14 cellular contexts compared by ENCODE assay signal in genomic region chr22:38452373-38453064, GRCh38. TPM values are rescaled to one million over a fixed set of nuclear protein-coding genes. Genes with fewer than 3 reads are reported as not detected.
A peak's percentile ranks its signal among the peaks of the same experiment; 100 is the strongest.
DNase-seq lines count a peak whose midpoint lies in the region; ATAC-seq and TF ChIP-seq lines count a peak whose summit lies in the region.
"Had no signal": no experiment of that assay in that cellular context is flagged by ENCODE, and none has a peak within 500 bp of the region (broad histone marks: within the 10 kb centered on the region; RNA-seq: fewer than 3 reads in every experiment).

No MANE protein-coding gene starts in this region.

- H3K14ac ChIP-seq in neuronal stem cell (ENCODE audit: low read length) = no peak overlapping the region

- no peaks in the 10 kb centered on the region for H3K9me3 Mint-ChIP-seq in mesothelial cell of epicardium

- H3K23ac ChIP-seq in neuronal stem cell (ENCODE audit: low read depth, low read length, poor library complexity) = peak overlapping the region; percentile 32

- peaks cover 5% of the 10 kb centered on the region for H3K79me1 ChIP-seq in neuronal stem cell (ENCODE audit: low read depth, low read length)

- peaks cover 29% of the 10 kb centered on the region for H3K4me1 Mint-ChIP-seq in mesothelial cell of epicardium

- no peak overlapping the region for H3K4me2 ChIP-seq in neuronal stem cell (ENCODE audit: insufficient read depth, low read length, poor library complexity, severe bottlenecking)
- H3K4me2 ChIP-seq: BLaER1 had no signal

- WGBS in gastroesophageal sphincter (ENCODE audit: low coverage in 1 of 2), 2 donors = 45% methylated on average over 5 of the region's 25 CpGs; no CpG with 5 or more reads in 1 of the 2 donors
- WGBS in neuronal stem cell (ENCODE audit: extremely low coverage in 2 of 2, insufficient read length in 2 of 2, insufficient replicate concordance in 1 of 2), 2 donors = no CpG with 5 or more reads among the region's 25 CpGs

- H3K27me3 ChIP-seq in gastroesophageal sphincter (peaks cover 90% of the 10 kb centered on the region), neuronal stem cell (ENCODE audit: control insufficient read depth in 3 of 3, insufficient read depth in 3 of 3, low read depth in 1 of 3, low read length in 3 of 3) (peaks cover 7 to 33% (median 23%) of the 10 kb centered on the region in 3 experiments)

- H3K27ac ChIP-seq in gastroesophageal sphincter (no peak overlapping the region), neuronal stem cell (replicated peaks; ENCODE audit: low read length) (no peak overlapping the region)
- H3K27ac ChIP-seq: BLaER1 had no signal

- TF ChIP-seq CTCF in gastroesophageal sphincter (IDR thresholded peaks at IDR 0.05) (no peak), mesothelial cell of epicardium (IDR thresholded peaks at IDR 0.05; ENCODE audit: unreplicated experiment) (no peak)

- H3K9ac ChIP-seq in neuronal stem cell (ENCODE audit: low read depth, low read length, poor library complexity) = no peak overlapping the region
- H3K9ac ChIP-seq: BLaER1 had no signal

- peak overlapping the region; percentile 57 for H2AK5ac ChIP-seq in neuronal stem cell (ENCODE audit: low read depth, low read length)

- TF ChIP-seq EP300 in gastroesophageal sphincter (IDR thresholded peaks at IDR 0.05) = no peak

- H3K18ac ChIP-seq in neuronal stem cell (ENCODE audit: low read length) = peak overlapping the region; percentile 77

- H3K27me3 Mint-ChIP-seq in mesothelial cell of epicardium (ENCODE audit: low read depth) = peaks cover 53% of the 10 kb centered on the region

- no peak for TF ChIP-seq POLR2A in gastroesophageal sphincter (IDR thresholded peaks at IDR 0.05)

- no peak overlapping the region for H2BK120ac ChIP-seq in neuronal stem cell (ENCODE audit: low read depth, low read length)

- no peak overlapping the region for H3K27ac Mint-ChIP-seq in mesothelial cell of epicardium

- H3K4me1 ChIP-seq in gastroesophageal sphincter (peaks cover 0 to 28% (median 8%) of the 10 kb centered on the region in 3 donors), neuronal stem cell (ENCODE audit: control insufficient read depth in 2 of 2, insufficient read depth in 1 of 2, low read depth in 1 of 2, low read length in 2 of 2) (peaks cover 23 to 28% of the 10 kb centered on the region in 2 donors)

- H3K36me3 Mint-ChIP-seq in mesothelial cell of epicardium = no peaks in the 10 kb centered on the region

- H2BK5ac ChIP-seq in neuronal stem cell (ENCODE audit: low read length) = no peak overlapping the region

- H4K91ac ChIP-seq in neuronal stem cell (ENCODE audit: low read depth, low read length, poor library complexity) = no peak overlapping the region

- H3K36me3 ChIP-seq in gastroesophageal sphincter (no peaks in the 10 kb centered on the region), neuronal stem cell (replicated peaks in 1 of 2; ENCODE audit: control insufficient read depth in 2 of 2, insufficient read depth in 2 of 2, low read length in 2 of 2) (no peaks in the 10 kb centered on the region)
- H3K36me3 ChIP-seq: BLaER1 had no signal

- H3K4me3 Mint-ChIP-seq in mesothelial cell of epicardium = no peak overlapping the region

- peak overlapping the region; percentile 53 for H2BK12ac ChIP-seq in neuronal stem cell (ENCODE audit: low read length)

- DNase-seq in Daoy (ENCODE audit: low read depth) (peak; percentile 32), OCI-M1 (lab: John Stamatoyannopoulos, UW) (peak; percentile 14), neuronal stem cell (ENCODE audit: low spot score) (no peak), SW480 (ENCODE audit: low spot score) (no peak), HCEC 1CT (no peak), NCI-H1048 (lab: John Stamatoyannopoulos, UW) (no peak), mesothelial cell of epicardium (ENCODE audit: low spot score in 2 of 2, unreplicated experiment in 2 of 2) (no peak)
- DNase-seq: activated T-cell treated with anti-CD3 and anti-CD28 coated beads, Interleukin-2, amount 50 U/mL, for 1 hour; foreskin melanocyte; NCI-H2227 treated with DMSO at 0.1 percent for 48 hours had no signal

- no peaks in the 10 kb centered on the region for H3K9me3 ChIP-seq in gastroesophageal sphincter
- H3K9me3 ChIP-seq in neuronal stem cell (replicated peaks in 1 of 2; ENCODE audit: control insufficient read depth in 2 of 2, insufficient read depth in 1 of 2, low read depth in 1 of 2, low read length in 2 of 2) = peaks cover 0 to 2% of the 10 kb centered on the region in 2 donors
- H3K9me3 ChIP-seq: BLaER1 had no signal

- ATAC-seq in gastroesophageal sphincter = peak; percentile 50

- no peak overlapping the region for H4K8ac ChIP-seq in neuronal stem cell (ENCODE audit: low read depth, low read length)

- H3K4me3 ChIP-seq in gastroesophageal sphincter (no peak overlapping the region), neuronal stem cell (ENCODE audit: low read length in 2 of 2) (no peak overlapping the region)
- H3K4me3 ChIP-seq: BLaER1 had no signal

- H3K4ac ChIP-seq in neuronal stem cell (ENCODE audit: low read length) = no peak overlapping the region

- peak overlapping the region; percentile 11 for H2AFZ ChIP-seq in neuronal stem cell (ENCODE audit: low read length)

- H2BK15ac ChIP-seq in neuronal stem cell (ENCODE audit: low read length) = peak overlapping the region; percentile 37

RNA-seq across cellular contexts. Expression of gene KCNJ4, which starts 2.5 kb away (rescaled TPM):
- total RNA-seq in Daoy (2014; rRNA removed; shearing (Covaris generic)) = 0.80 and 2.1 TPM in 2 replicates
- not detected for total RNA-seq in gastroesophageal sphincter
- 6.0 TPM for polyA plus RNA-seq in neuronal stem cell (2013, experiment 1 of 2)
- 5.6 TPM for polyA plus RNA-seq in neuronal stem cell (2013, experiment 2 of 2)
- total RNA-seq in mesothelial cell of epicardium = 2.5 to 2.8 TPM (median 2.6 TPM) in 3 replicates
- total RNA-seq: bronchial epithelial cell, LHCN-M2 had no signal

RNA-seq across cellular contexts. Expression of gene KDELR3, which starts 15.4 kb away (rescaled TPM):
- total RNA-seq in Daoy (2014; rRNA removed; shearing (Covaris generic)) = 17.5 and 18.5 TPM in 2 replicates
- total RNA-seq in gastroesophageal sphincter (10 to 100 TPM in 1 of 4 donors, 1 to 10 TPM in 3; 2.6 to 19.7 (median 5.4) TPM), mesothelial cell of epicardium (14.5 to 15.6 TPM (median 14.6 TPM) in 3 replicates)
- 11.1 TPM for polyA plus RNA-seq in neuronal stem cell (2013, experiment 1 of 2)
- 11.0 TPM for polyA plus RNA-seq in neuronal stem cell (2013, experiment 2 of 2)

RNA-seq across cellular contexts. Expression of gene DDX17, which starts 53.6 kb away (rescaled TPM):
- 297 and 331 TPM in 2 replicates for total RNA-seq in Daoy (2014; rRNA removed; shearing (Covaris generic))
- total RNA-seq in gastroesophageal sphincter = 100 to 1,000 TPM; 323 to 610 (median 490) TPM
- polyA plus RNA-seq in neuronal stem cell (2013, experiment 1 of 2) = 260 TPM
- 263 TPM for polyA plus RNA-seq in neuronal stem cell (2013, experiment 2 of 2)
- 694 to 717 TPM (median 708 TPM) in 3 replicates for total RNA-seq in mesothelial cell of epicardium

Comparison
In these comparisons a context has a peak if more than half of its experiments do, and no peak if none do; other contexts are left out.
1. DNase-seq: peak in Daoy (single experiment) and OCI-M1 (single experiment); none in neuronal stem cell (single experiment), SW480 (single experiment), HCEC 1CT (single experiment), NCI-H1048 (single experiment) and mesothelial cell of epicardium (0 of 2).